8 cellular contexts compared by ENCODE assay signal in the genomic region with DNA sequence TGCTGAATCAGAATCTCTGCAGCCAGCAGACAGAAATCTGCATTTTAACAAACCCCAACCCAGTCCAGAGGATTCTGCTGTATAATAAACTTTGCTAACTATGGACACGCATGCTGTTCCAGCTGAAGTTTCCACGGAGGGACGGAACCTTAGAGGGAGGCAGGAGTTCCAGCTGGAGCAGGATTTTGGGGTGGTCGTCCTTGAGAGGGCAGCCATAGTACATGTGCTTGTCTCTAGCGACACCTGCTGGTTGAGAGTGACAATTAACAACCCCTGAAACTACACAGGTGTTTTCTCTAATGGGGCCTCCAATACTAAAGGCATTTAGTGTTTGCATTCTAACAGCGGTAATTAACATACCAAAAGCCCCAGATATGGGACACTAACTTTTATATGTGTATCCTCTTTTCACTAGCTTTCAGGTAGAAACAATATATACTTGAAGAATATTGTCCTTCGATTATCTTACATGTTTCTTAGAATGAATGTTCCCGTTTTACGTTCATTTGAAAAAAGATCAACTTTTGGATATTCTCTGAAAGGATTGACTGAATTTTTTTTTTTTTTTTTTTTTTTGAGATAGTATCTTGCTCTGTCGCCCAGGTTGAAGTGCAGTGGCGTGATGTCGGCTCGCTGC. TPM values are rescaled to one million over a fixed set of nuclear protein-coding genes. Genes with fewer than 3 reads are reported as not detected.
DNase-seq lines count a peak whose midpoint lies in the region; ATAC-seq and TF ChIP-seq lines count a peak whose summit lies in the region.

No MANE protein-coding gene starts in this region.

- CTCF ChIA-PET in BJ (lab: Yijun Ruan, JAX): interaction anchor here (0.6 to 5.6 kb wide), 29 partner anchors 11 to 670 kb away, joined by 3 to 55 read pairs (median 3); a partner anchor contains a TSS

- H3K27me3 ChIP-seq in BJ (ENCODE audit: control insufficient read depth, insufficient read depth, low read length) (no peaks in the 10 kb centered on the region), esophagus muscularis mucosa (no peaks in the 10 kb centered on the region), neuron (ENCODE audit: insufficient read depth, low read length) (no peaks in the 10 kb centered on the region), thyroid gland (no peaks in the 10 kb centered on the region)

- TF ChIP-seq POLR2A in esophagus muscularis mucosa (IDR thresholded peaks at IDR 0.05; ENCODE audit: low read depth): no peak
- no peak for TF ChIP-seq POLR2A in thyroid gland (IDR thresholded peaks at IDR 0.05)

- H3K9me3 ChIP-seq in esophagus muscularis mucosa (peaks cover 0 to 14% (median 13%) of the 10 kb centered on the region in 4 donors), neuron (ENCODE audit: low read length) (no peaks in the 10 kb centered on the region), thyroid gland (no peaks in the 10 kb centered on the region)

- DNase-seq in BJ (ENCODE audit: low read depth) (no peak), NCI-H748 (lab: John Stamatoyannopoulos, UW; ENCODE audit: unreplicated experiment) (peak; percentile 77), esophagus muscularis mucosa (ENCODE audit: extremely low spot score) (no peak), thyroid gland (peak; percentile 59 to 60)
- DNase-seq in activated CD8-positive, alpha-beta memory T cell treated with anti-CD3 and anti-CD28 coated beads, Interleukin-2, amount 50 U/mL, for 4 hours: peak; percentile 64

- 62% methylated on average over 10 of the region's 13 CpGs for WGBS in esophagus muscularis mucosa
- WGBS in thyroid gland, 2 donors: 47 to 51% methylated on average over 12 to 13 of the region's 13 CpGs

- H3K27ac ChIP-seq in esophagus muscularis mucosa (replicated peaks in 1 of 4) (no peak overlapping the region), thyroid gland (no peak overlapping the region)

- H3K36me3 ChIP-seq in BJ (ENCODE audit: control insufficient read depth, insufficient read depth, low read length): no peaks in the 10 kb centered on the region
- H3K36me3 ChIP-seq in esophagus muscularis mucosa: no peaks in the 10 kb centered on the region
- no peaks in the 10 kb centered on the region for H3K36me3 ChIP-seq in neuron (ENCODE audit: insufficient read depth, low read length)
- H3K36me3 ChIP-seq in thyroid gland: no peaks in the 10 kb centered on the region

- TF ChIP-seq CTCF in BJ (IDR thresholded peaks at IDR 0.05; ENCODE audit: insufficient read depth, low read depth, low read length) (peak; percentile 83), esophagus muscularis mucosa (IDR thresholded peaks at IDR 0.05) (peak; percentile 77 to 84 (median 79)), thyroid gland (IDR thresholded peaks at IDR 0.05) (peak; percentile 58 to 93 (median 84))

- H3K4me3 ChIP-seq in BJ (ENCODE audit: low read depth, low read length): no peak overlapping the region
- H3K4me3 ChIP-seq in esophagus muscularis mucosa: no peak overlapping the region
- H3K4me3 ChIP-seq in neuron (ENCODE audit: low read length): peak overlapping the region; percentile 30
- H3K4me3 ChIP-seq in thyroid gland (replicated peaks in 1 of 3): no peak overlapping the region

- H3K4me1 ChIP-seq in esophagus muscularis mucosa (peaks cover 3 to 9% (median 6%) of the 10 kb centered on the region in 4 donors), neuron (ENCODE audit: insufficient read depth, low read length) (peaks cover 11% of the 10 kb centered on the region), thyroid gland (peaks cover 0 to 5% of the 10 kb centered on the region in 2 donors)

- TF ChIP-seq EP300 in esophagus muscularis mucosa (IDR thresholded peaks at IDR 0.05): no peak

- intact Hi-C loops in esophagus muscularis mucosa (cut with DNase I) (loop anchor here (2.0 to 5.0 kb wide), 3 partner anchors 257 to 553 kb away; no protein-coding TSS in a partner anchor), thyroid gland (cut with DNase I) (loop anchor here (10.0 kb wide), 2 partner anchors 171 to 261 kb away; a partner anchor contains a TSS)

- POLR2A ChIA-PET in BJ (lab: Charles Lee): no interaction called here

- peak overlapping the region; percentile 59 for H2AFZ ChIP-seq in neuron (ENCODE audit: low read depth, low read length)

- ATAC-seq in GM18868 (IDR thresholded peaks at IDR 0.05; ENCODE audit: unreplicated experiment) (peak; percentile 72), HG03159 (IDR thresholded peaks at IDR 0.05; ENCODE audit: unreplicated experiment) (peak; percentile 70)

RNA-seq across cellular contexts. Expression of a gene that starts 32.4 kb away (rescaled TPM):
- 0.81 and 2.0 TPM in 2 replicates for polyA plus RNA-seq in BJ (2011; rRNA removed)
- 1.7 and 1.8 TPM in 2 replicates for polyA minus RNA-seq in BJ (2011; rRNA and poly(A)+ RNA removed)
- 1 to 10 TPM; 2.2 to 5.4 (median 2.6) TPM for total RNA-seq in esophagus muscularis mucosa
- 1 to 10 TPM; 5.9 to 9.0 (median 8.3) TPM for total RNA-seq in thyroid gland

Comparison
In these comparisons a context has a peak if more than half of its experiments do, and no peak if none do; other contexts are left out.
1. DNase-seq: peak in NCI-H748 (single experiment), activated CD8-positive, alpha-beta memory T cell treated with anti-CD3 and anti-CD28 coated beads, Interleukin-2, amount 50 U/mL, for 4 hours (single experiment) and thyroid gland (2 of 2); none in BJ (single experiment) and esophagus muscularis mucosa (single experiment).
2. Peak in every context shown above with its lines, with median percentiles within 50 percentile points of each other: CTCF ChIP-seq.